ENCODE assay signal across 19 cellular contexts in the genomic region with DNA sequence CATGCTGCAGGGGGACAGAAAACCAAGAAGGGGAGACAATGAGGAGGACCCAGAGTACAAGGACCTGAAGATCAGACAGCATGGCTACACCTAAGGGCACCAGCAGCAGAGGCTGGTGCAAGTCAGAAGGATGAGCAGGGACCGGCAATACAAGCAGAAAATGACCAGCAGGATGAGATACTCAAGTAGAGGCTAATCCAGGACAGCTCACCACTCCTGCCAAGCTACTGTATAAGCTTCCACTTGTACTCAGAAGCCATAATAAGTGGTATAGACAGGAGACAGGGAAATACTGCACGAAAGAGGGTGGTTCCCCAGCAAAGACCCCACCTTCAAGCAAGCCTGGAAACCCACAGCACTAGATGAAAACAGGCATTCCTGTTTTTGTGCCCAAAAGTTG.
"Had no signal": no experiment of that assay in that cellular context is flagged by ENCODE, and none has a peak within 500 bp of the region (broad histone marks: within the 10 kb centered on the region; RNA-seq: fewer than 3 reads in every experiment).

No MANE protein-coding gene starts in this region.

- H3K4me3 ChIP-seq: dorsolateral prefrontal cortex, heart right ventricle, mucosa of descending colon, ovary, tibial nerve, upper lobe of right lung, vagina had no signal

- H3K4me1 ChIP-seq: heart right ventricle, upper lobe of right lung, vagina had no signal

- H3K27me3 ChIP-seq: ovary, tibial nerve, upper lobe of right lung, vagina had no signal

- H3K9me3 ChIP-seq: heart right ventricle, mucosa of descending colon, ovary, tibial nerve, upper lobe of right lung, vagina had no signal

- H3K27ac ChIP-seq: dorsolateral prefrontal cortex, heart right ventricle, ovary, tibial nerve, upper lobe of right lung, vagina had no signal

- FAIRE-seq: small intestine had no signal

- DNase-seq: cortex of kidney; dorsolateral prefrontal cortex; effector CD8-positive, alpha-beta T cell; foreskin melanocyte; heart right ventricle; islet precursor cell; mammary epithelial cell; mucosa of descending colon; naive thymus-derived CD8-positive, alpha-beta T cell; nucleus accumbens; ovary; right cardiac atrium; small intestine; stimulated activated CD4-positive, alpha-beta T cell treated with anti-CD3 and anti-CD28 coated beads, Interleukin-12 subunit alpha, Interleukin-12 subunit beta, amount 100 ng/mL, for 4 hours; stimulated activated naive CD4-positive, alpha-beta T cell treated with Interleukin-2 at 50 U/mL for 16 hours; upper lobe of right lung had no signal

- H3K4me3 Mint-ChIP-seq: naive thymus-derived CD8-positive, alpha-beta T cell had no signal

- H3K36me3 ChIP-seq: heart right ventricle, ovary, tibial nerve, upper lobe of right lung, vagina had no signal

- ATAC-seq: heart right ventricle; left lobe of liver; mucosa of descending colon; naive thymus-derived CD8-positive, alpha-beta T cell; upper lobe of right lung had no signal

- H3K9me3 Mint-ChIP-seq: naive thymus-derived CD8-positive, alpha-beta T cell had no signal

- H3K36me3 Mint-ChIP-seq: naive thymus-derived CD8-positive, alpha-beta T cell had no signal
